In genomic region chr2:750628-751027, GRCh38 we compare ENCODE assay signal across 30 cellular contexts.
"Had no signal": no experiment of that assay in that cellular context is flagged by ENCODE, and none has a peak within 500 bp of the region (broad histone marks: within the 10 kb centered on the region; RNA-seq: fewer than 3 reads in every experiment).

No MANE protein-coding gene starts in this region.

- H3K9me3 ChIP-seq: adrenal gland, ascending aorta, body of pancreas, breast epithelium had no signal

- H3K27me3 ChIP-seq: adrenal gland, ascending aorta, body of pancreas, brain microvascular endothelial cell, breast epithelium, cardiac muscle cell had no signal

- DNase-seq: activated effector memory CD4-positive, alpha-beta T cell treated with anti-CD3 and anti-CD28 coated beads, Interleukin-2, amount 50 U/mL, for 16 hours; activated effector memory CD4-positive, alpha-beta T cell treated with Interleukin-2 at 50 U/mL for 16 hours; activated gamma-delta T cell; activated gamma-delta T cell treated with Interleukin-2 at 50 U/mL for 16 hours; activated naive CD4-positive, alpha-beta T cell; activated naive CD4-positive, alpha-beta T cell treated with anti-CD3 and anti-CD28 coated beads for 36 hours; activated naive CD4-positive, alpha-beta T cell treated with anti-CD3 and anti-CD28 coated beads, Interleukin-2, amount 10 ng/mL, durations not matched to agents 7 days and 5 days; activated naive CD4-positive, alpha-beta T cell treated with anti-CD3 and anti-CD28 coated beads, Interleukin-2, amount 50 U/mL, for 16 hours; activated naive CD4-positive, alpha-beta T cell treated with Interleukin-2 at 50 U/mL for 16 hours; activated naive CD8-positive, alpha-beta T cell treated with anti-CD3 and anti-CD28 coated beads for 36 hours; activated naive CD8-positive, alpha-beta T cell treated with anti-CD3 and anti-CD28 coated beads, Interleukin-2, amount 10 ng/mL, durations not matched to agents 7 days and 5 days; activated naive CD8-positive, alpha-beta T cell treated with anti-CD3 and anti-CD28 coated beads, Interleukin-2, amount 50 U/mL, for 24 hours; activated T-cell treated with anti-CD3 and anti-CD28 coated beads, Interleukin-2, amount 50 U/mL, for 1 hour; activated T-cell treated with anti-CD3 and anti-CD28 coated beads, Interleukin-2, amount 50 U/mL, for 24 hours; activated T-cell treated with anti-CD3 and anti-CD28 coated beads, Interleukin-2, amount 50 U/mL, for 4 hours; activated T-cell treated with anti-CD3 and anti-CD28 coated beads, Interleukin-2, amount 50 U/mL, for 48 hours; activated T-cell treated with anti-CD3 and anti-CD28 coated beads, Interleukin-2, amount 50 U/mL, for 72 hours; adrenal gland; amniotic stem cell; amygdala; anterior cingulate cortex; aorta; body of pancreas; brain microvascular endothelial cell; caudate nucleus; central memory CD4-positive, alpha-beta T cell; cerebellar nuclear complex had no signal

- H3K36me3 ChIP-seq: adrenal gland, ascending aorta, brain microvascular endothelial cell, breast epithelium, cardiac muscle cell had no signal

- H3K4me1 ChIP-seq: adrenal gland, ascending aorta, body of pancreas, breast epithelium had no signal

- H3K27ac ChIP-seq: adrenal gland, ascending aorta, body of pancreas, brain microvascular endothelial cell, breast epithelium, cardiac muscle cell had no signal

- H3K4me3 ChIP-seq: adrenal gland, ascending aorta, body of pancreas, breast epithelium, cardiac muscle cell had no signal
